Comparison of ENCODE assay signal across 7 cellular contexts in the genomic region with DNA sequence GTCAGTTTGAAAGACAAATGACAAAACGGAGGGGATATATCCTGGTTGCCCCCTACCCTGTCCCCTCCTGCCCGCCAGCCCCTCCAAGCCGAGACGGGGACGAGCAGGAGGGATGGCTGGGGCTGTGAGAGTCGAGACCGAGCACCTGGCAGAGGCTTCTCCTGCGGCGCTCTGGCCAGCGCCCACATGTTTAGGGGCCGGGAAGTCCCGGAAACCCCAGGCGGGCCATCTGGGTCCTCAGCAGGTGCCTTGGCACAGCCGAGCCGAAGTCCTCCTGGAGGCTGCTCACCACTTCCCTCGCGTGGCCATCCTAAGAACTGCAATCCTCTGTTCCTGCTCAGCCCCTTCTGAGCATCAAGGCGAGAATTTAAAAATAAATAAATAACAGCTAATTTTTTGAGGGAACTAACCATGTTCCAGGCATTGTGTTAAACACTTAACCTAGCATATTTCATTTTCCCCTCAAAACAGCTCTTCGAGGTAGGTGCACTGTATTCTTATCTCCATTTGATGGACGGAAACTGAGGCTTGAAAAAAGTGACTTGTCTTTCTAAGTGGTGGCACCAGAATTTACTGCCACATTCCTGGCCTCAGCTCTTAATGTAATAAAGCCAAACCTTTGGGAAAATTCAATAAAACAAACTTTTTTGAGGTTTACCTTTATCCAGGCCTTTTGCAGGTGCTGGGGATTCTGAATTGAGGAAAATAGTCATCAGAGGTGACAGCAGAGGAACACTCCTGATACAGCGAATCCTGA. TPM values are rescaled to one million over a fixed set of nuclear protein-coding genes. Genes with fewer than 3 reads are reported as not detected.
A peak's percentile ranks its signal among the peaks of the same experiment; 100 is the strongest.
DNase-seq lines count a peak whose midpoint lies in the region; ATAC-seq, FAIRE-seq and TF ChIP-seq lines count a peak whose summit lies in the region.

No MANE protein-coding gene starts in this region.

- ATAC-seq in HG03108 (IDR thresholded peaks at IDR 0.05; ENCODE audit: unreplicated experiment): peak; percentile 72
- ATAC-seq in activated CD4-positive, CD25-positive, alpha-beta regulatory T cell treated with anti-CD3 and anti-CD28 coated beads, Interleukin-2, amount 50 U/mL, for 24 hours: peak; percentile 65 to 78

- no peak overlapping the region for H3K4me3 ChIP-seq in kidney (ENCODE audit: low read length in 2 of 2)

- intact Hi-C loops in kidney (cut with DNase I): no loop called here

- no peaks in the 10 kb centered on the region for H3K36me3 ChIP-seq in kidney (ENCODE audit: control insufficient read depth in 1 of 2, insufficient read depth in 2 of 2, low read length in 2 of 2)

- no peak overlapping the region for H3K27ac ChIP-seq in kidney (ENCODE audit: low read depth in 2 of 2, low read length in 2 of 2)

- DNase-seq in GM18507 (ENCODE audit: extremely low spot score, insufficient read length, low read depth) (peak; percentile 71), NCI-H345 (lab: John Stamatoyannopoulos, UW) (peak; percentile 86), kidney (peak; percentile 91)
- peak; percentile 69 for DNase-seq in central memory CD4-positive, alpha-beta T cell
- DNase-seq in stimulated activated CD4-positive, alpha-beta T cell treated with anti-CD3 and anti-CD28 coated beads, Interleukin-1b, Interleukin-23, amount 100 ng/mL, for 48 hours: peak; percentile 83

- no peaks in the 10 kb centered on the region for H3K9me3 ChIP-seq in kidney (ENCODE audit: control insufficient read depth in 1 of 2, low read length in 2 of 2)

- H3K9ac ChIP-seq in kidney (ENCODE audit: low read length in 2 of 2): no peak overlapping the region

- FAIRE-seq in GM18507 (lab: Jason Lieb, UNC): peak; percentile 96
- no peak for FAIRE-seq in kidney (lab: Jason Lieb, UNC)

- peak; percentile 90 for TF ChIP-seq CTCF in kidney (IDR thresholded peaks at IDR 0.05; ENCODE audit: borderline replicate concordance, extremely low read depth, insufficient read depth)

- peaks cover 0 to 9% of the 10 kb centered on the region in 2 donors for H3K4me1 ChIP-seq in kidney (ENCODE audit: control insufficient read depth in 1 of 2, insufficient read depth in 1 of 2, low read depth in 1 of 2, low read length in 2 of 2)

RNA-seq across cellular contexts. Expression of gene RIMS3, which starts 3.5 kb away (rescaled TPM):
- total RNA-seq in kidney: 6.2 TPM
- 1.6 TPM for polyA plus RNA-seq in kidney (ENCODE audit: insufficient read depth, low read depth, low replicate concordance)

RNA-seq across cellular contexts. Expression of gene NFYC, which starts 22.6 kb away (rescaled TPM):
- 69.3 TPM for total RNA-seq in kidney
- polyA plus RNA-seq in kidney (ENCODE audit: insufficient read depth, low read depth, low replicate concordance): 52.1 TPM
